In the genomic region with DNA sequence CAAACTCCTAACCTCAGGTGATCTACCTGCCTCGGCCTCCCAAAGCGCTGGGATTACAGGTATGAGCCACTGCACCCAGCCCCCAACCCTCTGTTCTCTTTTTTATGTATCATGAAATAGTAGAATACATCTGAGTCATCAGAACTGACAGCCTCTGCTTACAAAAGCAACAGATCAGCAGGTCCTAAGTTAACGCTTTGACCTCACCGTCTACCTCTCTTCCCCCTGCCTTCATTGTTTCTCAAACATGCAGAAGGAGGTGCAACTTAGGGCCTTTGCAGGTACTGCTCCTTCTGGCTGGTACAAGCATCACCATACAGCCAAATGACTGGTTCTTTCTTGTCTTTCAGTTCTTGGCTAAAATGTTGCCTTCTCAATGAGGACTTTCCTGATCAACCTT, we compare ENCODE assay signal across 19 cellular contexts.
"Had no signal": no experiment of that assay in that cellular context is flagged by ENCODE, and none has a peak within 500 bp of the region (broad histone marks: within the 10 kb centered on the region; RNA-seq: fewer than 3 reads in every experiment).

No MANE protein-coding gene starts in this region.

- H3K4me1 ChIP-seq: colonic mucosa, gastrocnemius medialis, pancreas had no signal

- H3K9me3 ChIP-seq: colonic mucosa, gastrocnemius medialis, pancreas, thoracic aorta had no signal

- ATAC-seq: activated CD8-positive, alpha-beta T cell treated with anti-CD3 and anti-CD28 coated beads, Interleukin-2, amount 10 ng/mL, durations not matched to agents 7 days and 5 days; activated naive CD8-positive, alpha-beta T cell treated with anti-CD3 and anti-CD28 coated beads, Interleukin-2, amount 50 U/mL, for 24 hours; gastrocnemius medialis; pancreas; stimulated activated naive CD8-positive, alpha-beta T cell treated with anti-CD3 and anti-CD28 coated beads, Interleukin-15, amount 100 ng/mL, for 72 hours had no signal

- H3K27ac Mint-ChIP-seq: activated CD8-positive, alpha-beta T cell treated with anti-CD3 and anti-CD28 coated beads, Interleukin-2, amount 10 ng/mL, durations not matched to agents 7 days and 5 days; activated naive CD8-positive, alpha-beta T cell treated with anti-CD3 and anti-CD28 coated beads, Interleukin-2, amount 50 U/mL, for 24 hours; activated T-helper 1 cell treated with anti-CD3 and anti-CD28 coated beads, Interleukin-12 subunit alpha, Interleukin-12 subunit beta, Interleukin-2, Interleukin-4 antibody, amounts not matched to agents 30 ng/mL and 10 ng/mL and 1 ng/mL, durations not matched to agents 14 hours and 24 hours and 36 hours had no signal

- H3K27me3 Mint-ChIP-seq: activated naive CD8-positive, alpha-beta T cell treated with anti-CD3 and anti-CD28 coated beads, Interleukin-2, amount 50 U/mL, for 24 hours had no signal

- H3K4me3 ChIP-seq: colonic mucosa, gastrocnemius medialis, pancreas, thoracic aorta had no signal

- H3K27me3 ChIP-seq: colonic mucosa, gastrocnemius medialis, pancreas had no signal

- H3K27ac ChIP-seq: colonic mucosa, gastrocnemius medialis, pancreas, VCaP had no signal

- H3K36me3 ChIP-seq: colonic mucosa, gastrocnemius medialis, pancreas, thoracic aorta had no signal

- DNase-seq: activated CD4-positive, alpha-beta T cell treated with anti-CD3 and anti-CD28 coated beads for 4 hours; activated CD8-positive, alpha-beta memory T cell treated with anti-CD3 and anti-CD28 coated beads, Interleukin-2, amount 50 U/mL, for 48 hours; activated CD8-positive, alpha-beta T cell treated with anti-CD3 and anti-CD28 coated beads, Interleukin-2, amount 10 ng/mL, durations not matched to agents 7 days and 5 days; activated naive CD4-positive, alpha-beta T cell; activated naive CD8-positive, alpha-beta T cell treated with anti-CD3 and anti-CD28 coated beads, Interleukin-2, amount 50 U/mL, for 24 hours; colonic mucosa; effector CD4-positive, alpha-beta T cell; gastrocnemius medialis; kidney glomerular epithelial cell; midbrain; pancreas; retina; stimulated activated CD4-positive, alpha-beta T cell treated with anti-CD3 and anti-CD28 coated beads, Interleukin-15, amount 100 ng/mL, for 24 hours; stimulated activated CD4-positive, alpha-beta T cell treated with anti-CD3 and anti-CD28 coated beads, Interleukin-4, amount 100 ng/mL, for 24 hours; stimulated activated naive CD8-positive, alpha-beta T cell treated with anti-CD3 and anti-CD28 coated beads, Interleukin-15, amount 100 ng/mL, for 72 hours; T1000 had no signal

- H3K4me3 Mint-ChIP-seq: activated CD8-positive, alpha-beta T cell treated with anti-CD3 and anti-CD28 coated beads, Interleukin-2, amount 10 ng/mL, durations not matched to agents 7 days and 5 days; activated naive CD8-positive, alpha-beta T cell treated with anti-CD3 and anti-CD28 coated beads, Interleukin-2, amount 50 U/mL, for 24 hours; activated T-helper 1 cell treated with anti-CD3 and anti-CD28 coated beads, Interleukin-12 subunit alpha, Interleukin-12 subunit beta, Interleukin-2, Interleukin-4 antibody, amounts not matched to agents 30 ng/mL and 10 ng/mL and 1 ng/mL, durations not matched to agents 14 hours and 24 hours and 36 hours; stimulated activated naive CD8-positive, alpha-beta T cell treated with anti-CD3 and anti-CD28 coated beads, Interleukin-15, amount 100 ng/mL, for 72 hours had no signal

- H3K9me3 Mint-ChIP-seq: activated naive CD8-positive, alpha-beta T cell treated with anti-CD3 and anti-CD28 coated beads, Interleukin-2, amount 50 U/mL, for 24 hours; activated T-helper 1 cell treated with anti-CD3 and anti-CD28 coated beads, Interleukin-12 subunit alpha, Interleukin-12 subunit beta, Interleukin-2, Interleukin-4 antibody, amounts not matched to agents 30 ng/mL and 10 ng/mL and 1 ng/mL, durations not matched to agents 14 hours and 24 hours and 36 hours; stimulated activated naive CD8-positive, alpha-beta T cell treated with anti-CD3 and anti-CD28 coated beads, Interleukin-15, amount 100 ng/mL, for 72 hours had no signal

- H3K4me1 Mint-ChIP-seq: activated naive CD8-positive, alpha-beta T cell treated with anti-CD3 and anti-CD28 coated beads, Interleukin-2, amount 50 U/mL, for 24 hours; stimulated activated naive CD8-positive, alpha-beta T cell treated with anti-CD3 and anti-CD28 coated beads, Interleukin-15, amount 100 ng/mL, for 72 hours had no signal
